8 cellular contexts compared by ENCODE assay signal in the genomic region with DNA sequence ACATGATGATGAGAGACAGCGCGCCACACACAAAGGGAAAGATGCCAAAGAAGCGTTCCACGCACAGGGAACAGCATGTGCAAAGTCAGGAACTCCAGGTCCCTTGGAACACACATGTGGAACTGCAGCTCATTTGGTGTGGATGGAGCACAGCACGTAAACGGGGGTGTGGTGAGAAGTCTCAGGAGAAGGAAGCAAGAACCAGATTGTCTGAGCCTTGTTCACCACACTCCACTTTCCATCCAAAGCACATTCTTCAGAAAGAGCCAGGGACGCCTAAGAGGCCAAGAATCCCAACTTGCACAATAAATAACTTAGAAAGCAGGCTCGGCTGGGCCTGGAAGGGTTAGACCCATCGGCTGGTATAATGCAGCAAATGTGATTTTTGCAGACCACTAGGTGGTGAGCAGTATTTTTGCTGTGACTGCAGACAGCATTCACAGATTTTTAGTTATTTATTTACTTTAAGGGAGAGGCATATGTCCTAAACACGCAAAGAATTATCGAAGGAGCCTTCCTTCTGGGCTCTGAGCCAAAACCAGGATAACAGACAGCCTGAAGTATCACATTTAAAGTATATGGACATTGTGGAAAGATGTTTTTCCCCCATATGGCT. TPM values are rescaled to one million over a fixed set of nuclear protein-coding genes. Genes with fewer than 3 reads are reported as not detected.
DNase-seq lines count a peak whose midpoint lies in the region; ATAC-seq and TF ChIP-seq lines count a peak whose summit lies in the region.

No MANE protein-coding gene starts in this region.

- peak; percentile 76 for TF ChIP-seq CTCF in HFFc6 (IDR thresholded peaks at IDR 0.05)

- ATAC-seq in left ventricle myocardium superior (peak; percentile 63), GM21526 (IDR thresholded peaks at IDR 0.05; ENCODE audit: low FRiP score, unreplicated experiment) (no peak)

- intact Hi-C loops in left ventricle myocardium superior (cut with micrococcal nuclease), result no loop called here

- peak overlapping the region; percentile 81 for H3K27ac Mint-ChIP-seq in HFFc6
- peak overlapping the region; percentile 90 for H3K27ac Mint-ChIP-seq in activated naive CD8-positive, alpha-beta T cell

- H3K4me1 Mint-ChIP-seq in HFFc6 (ENCODE audit: low read depth), result peaks cover 45% of the 10 kb centered on the region
- peaks cover 80% of the 10 kb centered on the region for H3K4me1 Mint-ChIP-seq in activated naive CD8-positive, alpha-beta T cell (ENCODE audit: low read depth)

- peak overlapping the region; percentile 51 for H3K4me3 Mint-ChIP-seq in HFFc6
- peak overlapping the region; percentile 47 for H3K4me3 Mint-ChIP-seq in activated naive CD8-positive, alpha-beta T cell

- peak overlapping the region in 19 of 21 experiments; percentile 12 to 84 (median 61) for H3K27ac ChIP-seq in skin epidermis

- H3K9me3 Mint-ChIP-seq in HFFc6, result no peaks in the 10 kb centered on the region
- no peaks in the 10 kb centered on the region for H3K9me3 Mint-ChIP-seq in activated naive CD8-positive, alpha-beta T cell (ENCODE audit: low read depth)

- no peak overlapping the region for H3K4me3 ChIP-seq in skin epidermis

- no peaks in the 10 kb centered on the region for H3K27me3 Mint-ChIP-seq in HFFc6 (ENCODE audit: insufficient read depth)
- no peaks in the 10 kb centered on the region for H3K27me3 Mint-ChIP-seq in activated naive CD8-positive, alpha-beta T cell

- peak; percentile 79 for DNase-seq in AG08396 (ENCODE audit: low spot score)
- peak; percentile 90 for DNase-seq in HFFc6
- DNase-seq in left ventricle myocardium superior, result peak; percentile 69
- DNase-seq in stimulated activated CD4-positive, alpha-beta T cell treated with anti-CD3 and anti-CD28 coated beads, Interleukin-4, amount 100 ng/mL, for 24 hours, result no peak
- DNase-seq in NCI-H2107 treated with DMSO at 0.1 percent for 48 hours (lab: John Stamatoyannopoulos, UW; ENCODE audit: unreplicated experiment), result no peak

- H3K36me3 Mint-ChIP-seq in HFFc6 (ENCODE audit: low read depth), result no peaks in the 10 kb centered on the region
- H3K36me3 Mint-ChIP-seq in activated naive CD8-positive, alpha-beta T cell, result no peaks in the 10 kb centered on the region

RNA-seq across cellular contexts. Expression of a gene that starts 27.9 kb away (rescaled TPM):
- total RNA-seq in HFFc6 (2021; fragmentation: NEBNext Ultra II Directional; extraction: Animal tissue kit (Norgen Biotek cat#: 25700)), result 10 to 100 TPM; 21.0 to 29.6 (median 25.3) TPM
- total RNA-seq in left ventricle myocardium superior, result 34.7 TPM

RNA-seq across cellular contexts. Expression of a gene that starts 28.1 kb away (rescaled TPM):
- 10 to 100 TPM; 40.4 to 46.0 (median 40.7) TPM for total RNA-seq in HFFc6 (2021; fragmentation: NEBNext Ultra II Directional; extraction: Animal tissue kit (Norgen Biotek cat#: 25700))
- 260 TPM for total RNA-seq in left ventricle myocardium superior

RNA-seq across cellular contexts. Expression of a gene that starts 29.8 kb away (rescaled TPM):
- total RNA-seq in HFFc6 (2021; fragmentation: NEBNext Ultra II Directional; extraction: Animal tissue kit (Norgen Biotek cat#: 25700)), result 10 to 100 TPM; 27.7 to 32.4 (median 30.0) TPM
- total RNA-seq in left ventricle myocardium superior, result 64.2 TPM

Comparison
In these comparisons a context has a peak if more than half of its experiments do, and no peak if none do; other contexts are left out.
1. DNase-seq: peak in AG08396 (single experiment), HFFc6 (single experiment) and left ventricle myocardium superior (single experiment); none in stimulated activated CD4-positive, alpha-beta T cell treated with anti-CD3 and anti-CD28 coated beads, Interleukin-4, amount 100 ng/mL, for 24 hours (single experiment) and NCI-H2107 treated with DMSO at 0.1 percent for 48 hours (single experiment).